2 cellular contexts compared by ENCODE assay signal in genomic region chr20:53882438-53882986, GRCh38.
TF ChIP-seq lines count a peak whose summit lies in the region.

No MANE protein-coding gene starts in this region.

TF ChIP-seq in HEK293, 187 proteins besides CTCF, POLR2A, EP300 and RAD21:
- peak; percentile 94 for TF ChIP-seq ZNF146 (tag by site-specific recombination; IDR thresholded peaks at IDR 0.05)

TF ChIP-seq in HepG2, 621 proteins besides CTCF, POLR2A, EP300 and RAD21:
- peak; percentile 4 for TF ChIP-seq HNRNPK (IDR thresholded peaks at IDR 0.05; ENCODE audit: low read depth, low read length, poor library complexity, severe bottlenecking)
